13 cellular contexts compared by ENCODE assay signal in the genomic region with DNA sequence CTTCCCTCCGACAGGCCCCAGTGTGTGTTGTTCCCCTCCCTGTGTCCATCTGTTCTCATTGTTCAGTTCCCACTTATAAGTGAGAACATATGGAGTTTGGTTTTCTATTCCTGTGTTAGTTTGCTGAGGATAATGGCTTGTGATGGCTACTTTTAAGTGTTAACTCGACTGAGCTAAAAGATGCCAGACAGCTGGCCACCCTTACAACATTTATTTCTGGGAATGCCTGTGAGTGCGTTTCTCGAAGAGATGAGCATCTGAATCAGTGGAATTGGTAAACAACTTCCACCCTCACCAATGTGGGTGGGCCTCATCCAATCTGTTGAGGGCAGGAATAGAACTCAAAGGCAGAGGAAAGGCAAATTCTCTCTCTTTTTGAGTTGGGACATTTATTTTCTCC. TPM values are rescaled to one million over a fixed set of nuclear protein-coding genes. Genes with fewer than 3 reads are reported as not detected.
DNase-seq lines count a peak whose midpoint lies in the region; ATAC-seq, FAIRE-seq and TF ChIP-seq lines count a peak whose summit lies in the region.
"Had no signal": no experiment of that assay in that cellular context is flagged by ENCODE, and none has a peak within 500 bp of the region (broad histone marks: within the 10 kb centered on the region; RNA-seq: fewer than 3 reads in every experiment).

No MANE protein-coding gene starts in this region.

- peaks cover 26% of the 10 kb centered on the region for H3K36me3 Mint-ChIP-seq in activated naive CD4-positive, alpha-beta T cell treated with anti-CD3 and anti-CD28 coated beads, Interleukin-2, amount 50 U/mL, for 24 hours
- peaks cover 26% of the 10 kb centered on the region for H3K36me3 Mint-ChIP-seq in T-helper 17 cell (ENCODE audit: low read depth)

- peak overlapping the region; percentile 62 for H3K27ac Mint-ChIP-seq in activated naive CD4-positive, alpha-beta T cell treated with anti-CD3 and anti-CD28 coated beads, Interleukin-2, amount 50 U/mL, for 24 hours
- peak overlapping the region; percentile 67 for H3K27ac Mint-ChIP-seq in T-helper 17 cell

- no peak for TF ChIP-seq POLR2A in GM12892 (IDR thresholded peaks at IDR 0.05; ENCODE audit: low read depth, low read length)

- no peaks in the 10 kb centered on the region for H3K27me3 Mint-ChIP-seq in activated naive CD4-positive, alpha-beta T cell treated with anti-CD3 and anti-CD28 coated beads, Interleukin-2, amount 50 U/mL, for 24 hours
- H3K27me3 Mint-ChIP-seq in T-helper 17 cell, result no peaks in the 10 kb centered on the region

- no peak for FAIRE-seq in GM12892 (lab: Jason Lieb, UNC)
- FAIRE-seq: A549, D721Med, pancreas had no signal

- ATAC-seq in T-helper 17 cell (no peak), GM19397 (IDR thresholded peaks at IDR 0.05; ENCODE audit: unreplicated experiment) (no peak)
- ATAC-seq: activated CD4-positive, CD25-positive, alpha-beta regulatory T cell treated with anti-CD3 and anti-CD28 coated beads, Interleukin-2, amount 50 U/mL, for 24 hours had no signal

- H3K9me3 ChIP-seq in T-helper 17 cell (ENCODE audit: control insufficient read depth, low read length, poor library complexity, severe bottlenecking), result no peaks in the 10 kb centered on the region
- H3K9me3 ChIP-seq: A549, pancreas had no signal

- no peak for DNase-seq in activated naive CD4-positive, alpha-beta T cell treated with Interleukin-2 at 50 U/mL for 16 hours
- no peak for DNase-seq in T-helper 17 cell
- DNase-seq in fibroblast of peridontal ligament (ENCODE audit: extremely low read depth), result peak; percentile 94
- DNase-seq in NCI-H345 (lab: John Stamatoyannopoulos, UW), result no peak
- no peak for DNase-seq in GM12892 (ENCODE audit: insufficient read length)
- DNase-seq: pancreas; stimulated activated CD4-positive, alpha-beta T cell treated with anti-CD3 and anti-CD28 coated beads, Interleukin-12 subunit alpha, Interleukin-12 subunit beta, amount 100 ng/mL, for 4 hours had no signal

- H3K4me1 Mint-ChIP-seq in activated naive CD4-positive, alpha-beta T cell treated with anti-CD3 and anti-CD28 coated beads, Interleukin-2, amount 50 U/mL, for 24 hours, result no peaks in the 10 kb centered on the region
- peaks cover 18% of the 10 kb centered on the region for H3K4me1 Mint-ChIP-seq in T-helper 17 cell

- no peak overlapping the region for H3K4me3 Mint-ChIP-seq in activated naive CD4-positive, alpha-beta T cell treated with anti-CD3 and anti-CD28 coated beads, Interleukin-2, amount 50 U/mL, for 24 hours
- no peak overlapping the region for H3K4me3 Mint-ChIP-seq in T-helper 17 cell

- peak overlapping the region; percentile 40 for H3K27ac ChIP-seq in temporal lobe (ENCODE audit: low read depth, low read length)
- H3K27ac ChIP-seq: pancreas had no signal

- no peaks in the 10 kb centered on the region for H3K9me3 Mint-ChIP-seq in activated naive CD4-positive, alpha-beta T cell treated with anti-CD3 and anti-CD28 coated beads, Interleukin-2, amount 50 U/mL, for 24 hours

RNA-seq across cellular contexts. Expression of gene TM2D3, which starts 24.8 kb away (rescaled TPM):
- total RNA-seq in T-helper 17 cell (10 to 100 TPM; 66.0 to 91.0 TPM), temporal lobe (62.9 TPM)
- polyA plus RNA-seq in GM12892 (2012; ENCODE audit: missing spikeins), result 53.9 TPM

RNA-seq across cellular contexts. Expression of gene TARS3, which starts 47.3 kb away (rescaled TPM):
- total RNA-seq in T-helper 17 cell, result 10 to 100 TPM; 13.4 to 17.6 TPM
- 32.7 TPM for total RNA-seq in temporal lobe
- 2.9 TPM for polyA plus RNA-seq in GM12892 (2012; ENCODE audit: missing spikeins)
